Comparison of ENCODE assay signal across 8 cellular contexts in genomic region chr4:6909113-6909969, GRCh38. TPM values are rescaled to one million over a fixed set of nuclear protein-coding genes. Genes with fewer than 3 reads are reported as not detected.
DNase-seq lines count a peak whose midpoint lies in the region; ATAC-seq and TF ChIP-seq lines count a peak whose summit lies in the region.

Gene TBC1D14 (plus strand): TSS chr4:6909826. CDS start chr4:6923390, 13,564 bp downstream.

- no peak for DNase-seq in BJ (ENCODE audit: low read depth)
- peak; percentile 93 for DNase-seq in GM19238 (ENCODE audit: insufficient read length, low spot score)
- peak; percentile 86 for DNase-seq in NCI-H69 (lab: John Stamatoyannopoulos, UW)
- peak; percentile 88 for DNase-seq in activated CD8-positive, alpha-beta T cell treated with anti-CD3 and anti-CD28 coated beads for 36 hours
- peak; percentile 86 to 91 for DNase-seq in lung microvascular endothelial cell (ENCODE audit: low read depth in 2 of 2)
- DNase-seq in stimulated activated CD4-positive, alpha-beta T cell treated with anti-CD3 and anti-CD28 coated beads, TNF-alpha, amount 100 ng/mL, for 48 hours (ENCODE audit: low read depth in 3 of 3) = peak; percentile 69 to 89 (median 73)

- TF ChIP-seq CTCF in BJ (IDR thresholded peaks at IDR 0.05; ENCODE audit: insufficient read depth, low read depth, low read length) = 0 out of 2 replicates have a peak, but pooled peaks have one; percentile 16
- TF ChIP-seq CTCF in activated CD8-positive, alpha-beta T cell treated with anti-CD3 and anti-CD28 coated beads for 36 hours (IDR thresholded peaks at IDR 0.05) = no peak

- CTCF ChIA-PET in BJ (lab: Yijun Ruan, JAX) = interaction anchor here (0.6 to 1.5 kb wide), 7 partner anchors 14 to 161 kb away, joined by 3 to 8 read pairs (median 3); no protein-coding TSS in a partner anchor
- CTCF ChIA-PET in activated CD8-positive, alpha-beta T cell treated with anti-CD3 and anti-CD28 coated beads for 36 hours (lab: Charles Lee) = interaction anchor here (1.1 to 3.5 kb wide), 11 partner anchors 9 to 204 kb away, joined by 3 to 15 read pairs (median 7); partner anchors contain the start of genes GRPEL1 and TADA2B

- H3K4me3 ChIP-seq in BJ (ENCODE audit: low read depth, low read length) (peak within 1 kb of the TSS; percentile 49), ectodermal cell (ENCODE audit: insufficient read depth, low read depth, low read length) (peak within 1 kb of the TSS; percentile 69)

- peaks cover 3% of the 10 kb centered on the region for H3K36me3 Mint-ChIP-seq in activated CD8-positive, alpha-beta T cell treated with anti-CD3 and anti-CD28 coated beads for 36 hours (ENCODE audit: low read depth)

- intact Hi-C loops in activated CD8-positive, alpha-beta T cell treated with anti-CD3 and anti-CD28 coated beads for 36 hours (cut with micrococcal nuclease) = no loop called here

- peaks cover 42% of the 10 kb centered on the region for H3K4me1 Mint-ChIP-seq in activated CD8-positive, alpha-beta T cell treated with anti-CD3 and anti-CD28 coated beads for 36 hours (ENCODE audit: low read depth)

- H3K27ac ChIP-seq in ectodermal cell (ENCODE audit: insufficient read depth, low read depth, low read length, poor library complexity, severe bottlenecking) = peak within 1 kb of the TSS; percentile 92

- no peaks in the 10 kb centered on the region for H3K9me3 ChIP-seq in ectodermal cell (ENCODE audit: control insufficient read depth, low read length)

- H3K4me3 Mint-ChIP-seq in activated CD8-positive, alpha-beta T cell treated with anti-CD3 and anti-CD28 coated beads for 36 hours = peak within 1 kb of the TSS; percentile 93

- WGBS in ectodermal cell, 2 experiments = 0% methylated on average over 108 of the region's 108 CpGs

- H3K27me3 Mint-ChIP-seq in activated CD8-positive, alpha-beta T cell treated with anti-CD3 and anti-CD28 coated beads for 36 hours = no peaks in the 10 kb centered on the region

- peak within 1 kb of the TSS; percentile 90 for H3K27ac Mint-ChIP-seq in activated CD8-positive, alpha-beta T cell treated with anti-CD3 and anti-CD28 coated beads for 36 hours

- H3K36me3 ChIP-seq in BJ (ENCODE audit: control insufficient read depth, insufficient read depth, low read length) (no peaks in the 10 kb centered on the region), ectodermal cell (ENCODE audit: control insufficient read depth, insufficient read depth, low read length) (no peaks in the 10 kb centered on the region)

- peaks cover 6% of the 10 kb centered on the region for H3K4me1 ChIP-seq in ectodermal cell (ENCODE audit: control insufficient read depth, insufficient read depth, low read length)

- H3K27me3 ChIP-seq in BJ (ENCODE audit: control insufficient read depth, insufficient read depth, low read length) = peaks cover 3% of the 10 kb centered on the region; the same call in 1 of the 2 replicates
- H3K27me3 ChIP-seq in ectodermal cell (ENCODE audit: control insufficient read depth, insufficient read depth, low read length, poor library complexity, severe bottlenecking) = peaks cover 12% of the 10 kb centered on the region

- POLR2A ChIA-PET in BJ (lab: Charles Lee) = interaction anchor here (0.6 to 1.0 kb wide), 2 partner anchors 77 to 132 kb away, joined by 3 to 7 read pairs; no protein-coding TSS in a partner anchor
- POLR2A ChIA-PET in activated CD8-positive, alpha-beta T cell treated with anti-CD3 and anti-CD28 coated beads for 36 hours (lab: Charles Lee) = interaction anchor here (0.6 to 3.6 kb wide), 20 partner anchors 9 to 276 kb away, joined by 3 to 31 read pairs (median 4); partner anchors contain the start of genes BLOC1S4, KIAA0232 and TADA2B

- ATAC-seq in HG03439 (IDR thresholded peaks at IDR 0.05; ENCODE audit: unreplicated experiment) = peak; percentile 91
- peak; percentile 89 for ATAC-seq in activated CD8-positive, alpha-beta T cell treated with anti-CD3 and anti-CD28 coated beads for 36 hours

- H3K9me3 Mint-ChIP-seq in activated CD8-positive, alpha-beta T cell treated with anti-CD3 and anti-CD28 coated beads for 36 hours = no peaks in the 10 kb centered on the region

RNA-seq across cellular contexts. Expression of gene TBC1D14, which starts in this region (rescaled TPM):
- polyA plus RNA-seq in BJ (2011; rRNA removed) = 29.7 and 35.8 TPM in 2 replicates
- 18.7 and 22.2 TPM in 2 replicates for polyA minus RNA-seq in BJ (2011; rRNA and poly(A)+ RNA removed)
- 10 to 100 TPM; 34.7 to 36.3 TPM for total RNA-seq in activated CD8-positive, alpha-beta T cell treated with anti-CD3 and anti-CD28 coated beads for 36 hours
- 57.5 TPM for polyA plus RNA-seq in ectodermal cell (2013, experiment 1 of 4)
- 59.8 TPM for polyA plus RNA-seq in ectodermal cell (2013, experiment 2 of 4)
- polyA plus RNA-seq in ectodermal cell (2013, experiment 3 of 4) = 43.5 TPM
- 43.4 TPM for polyA plus RNA-seq in ectodermal cell (2013, experiment 4 of 4)
- total RNA-seq in lung microvascular endothelial cell = 15.0 and 19.8 TPM in 2 replicates
